Comparison of ENCODE assay signal across 9 cellular contexts in the genomic region with DNA sequence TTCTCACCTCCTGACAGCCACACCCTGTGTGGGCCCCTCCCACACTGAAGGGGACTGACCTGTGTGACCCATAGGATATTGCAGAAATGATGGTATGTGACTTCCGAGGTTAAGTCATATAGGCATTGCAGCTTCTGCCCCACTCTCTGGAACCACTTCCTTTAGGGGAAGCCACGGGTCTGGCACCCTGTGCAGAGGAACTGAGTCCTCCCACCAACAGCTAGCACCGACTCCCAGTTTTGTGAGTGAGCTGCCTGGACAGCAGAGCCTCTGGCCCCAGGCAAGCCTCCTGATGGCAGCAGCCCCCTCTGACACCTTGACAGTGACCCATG. TPM values are rescaled to one million over a fixed set of nuclear protein-coding genes. Genes with fewer than 3 reads are reported as not detected.
DNase-seq lines count a peak whose midpoint lies in the region; ATAC-seq and TF ChIP-seq lines count a peak whose summit lies in the region.
"Had no signal": no experiment of that assay in that cellular context is flagged by ENCODE, and none has a peak within 500 bp of the region (broad histone marks: within the 10 kb centered on the region; RNA-seq: fewer than 3 reads in every experiment).

No MANE protein-coding gene starts in this region.

- TF ChIP-seq CTCF in psoas muscle (IDR thresholded peaks at IDR 0.05), result no peak
- TF ChIP-seq CTCF in GM10266 (IDR thresholded peaks at IDR 0.05; ENCODE audit: control insufficient read depth, insufficient read depth, low read depth, missing control alignments), result no peak

- intact Hi-C loops in psoas muscle (cut with DNase I), result no loop called here

- H3K36me3 ChIP-seq in psoas muscle (ENCODE audit: insufficient read depth in 1 of 2, low read depth in 1 of 2), result no peaks in the 10 kb centered on the region

- no peak overlapping the region for H3K4me3 ChIP-seq in psoas muscle

- H3K9me3 ChIP-seq in psoas muscle, result no peaks in the 10 kb centered on the region

- 84 to 85% (median 84%) methylated on average over 3 of the region's 3 CpGs for WGBS in psoas muscle, 3 donors

- peak; percentile 59 for DNase-seq in activated CD8-positive, alpha-beta memory T cell treated with anti-CD3 and anti-CD28 coated beads, Interleukin-2, amount 50 U/mL, for 48 hours
- DNase-seq in psoas muscle, result no peak
- no peak for DNase-seq in GM10266 (ENCODE audit: extremely low spot score)
- no peak for DNase-seq in NCI-H2196 (lab: John Stamatoyannopoulos, UW; ENCODE audit: unreplicated experiment)
- no peak for DNase-seq in HEK293T (ENCODE audit: extremely low spot score)
- DNase-seq: NCI-H446 had no signal

- peak overlapping the region; percentile 59 for H3K27ac ChIP-seq in psoas muscle

- H3K27me3 ChIP-seq in psoas muscle (ENCODE audit: insufficient read depth in 3 of 3, low read length in 2 of 3), result no peaks in the 10 kb centered on the region

- peak; percentile 57 for ATAC-seq in GM18870 (IDR thresholded peaks at IDR 0.05; ENCODE audit: unreplicated experiment)
- ATAC-seq in HG03175 (IDR thresholded peaks at IDR 0.05; ENCODE audit: unreplicated experiment), result peak; percentile 81
- ATAC-seq in psoas muscle, result no peak
- ATAC-seq in HG03565 (IDR thresholded peaks at IDR 0.05; ENCODE audit: unreplicated experiment), result no peak

- peaks cover 54% of the 10 kb centered on the region for H3K4me1 ChIP-seq in psoas muscle

- CTCF ChIA-PET in HEK293T (lab: Yijun Ruan, JAX), result no interaction called here

- POLR2A ChIA-PET in HEK293T (lab: Yijun Ruan, JAX), result interaction anchor here (0.6 kb wide), 1 partner anchor 93 kb away, joined by 3 read pairs; no protein-coding TSS in a partner anchor

TF ChIP-seq in HEK293T, 16 proteins besides CTCF, POLR2A, EP300 and RAD21:
- TF ChIP-seq HDGF (IDR thresholded peaks at IDR 0.05; ENCODE audit: borderline replicate concordance), result no peak
- TF ChIP-seq FOXK2 (IDR thresholded peaks at IDR 0.05), result no peak

RNA-seq across cellular contexts. Expression of a gene that starts 24.6 kb away (rescaled TPM):
- total RNA-seq in psoas muscle, result 100 to 1,000 TPM in 1 of 4 donors, 10 to 100 TPM in 3; 10.3 to 104 (median 34.7) TPM
- polyA plus RNA-seq in psoas muscle, result 10 to 100 TPM; 12.6 to 76.1 (median 52.8) TPM

Comparison
In these comparisons a context has a peak if more than half of its experiments do, and no peak if none do; other contexts are left out.
1. ATAC-seq: peak in GM18870 (single experiment) and HG03175 (single experiment); none in psoas muscle (0 of 4) and HG03565 (single experiment).